Comparison of ENCODE assay signal across 4 cellular contexts in genomic region chr17:79583475-79583874, GRCh38. TPM values are rescaled to one million over a fixed set of nuclear protein-coding genes. Genes with fewer than 3 reads are reported as not detected.
"Had no signal": no experiment of that assay in that cellular context is flagged by ENCODE, and none has a peak within 500 bp of the region (broad histone marks: within the 10 kb centered on the region; RNA-seq: fewer than 3 reads in every experiment).

No MANE protein-coding gene starts in this region.

- ATAC-seq: GM12878 had no signal

- DNase-seq: GDM1, GF-D8 had no signal

- H3K4me3 ChIP-seq: GM12878 had no signal

RNA-seq across cellular contexts. Expression of gene RBFOX3, which starts 27.4 kb away (rescaled TPM):
- total RNA-seq: G401, GM12878 had no signal
